19 cellular contexts compared by ENCODE assay signal in genomic region chr1:25302330-25302729, GRCh38. TPM values are rescaled to one million over a fixed set of nuclear protein-coding genes. Genes with fewer than 3 reads are reported as not detected.
"Had no signal": no experiment of that assay in that cellular context is flagged by ENCODE, and none has a peak within 500 bp of the region (broad histone marks: within the 10 kb centered on the region; RNA-seq: fewer than 3 reads in every experiment).

No MANE protein-coding gene starts in this region.

RNA-seq across cellular contexts. Expression of gene RHD, which starts 30.0 kb away (rescaled TPM):
- total RNA-seq: hepatocyte; kidney epithelial cell; left ventricle myocardium inferior; lower leg skin; mesenteric fat pad; mucosa of descending colon; myocyte; natural killer cell treated with Interleukin-12 subunit alpha and Interleukin-12 subunit beta and Interleukin-15 and Interleukin-18, amount 100 ng/mL, for 72 hours; omental fat pad; ovary; progenitor cell of endocrine pancreas; pulmonary artery endothelial cell; renal cortical epithelial cell; smooth muscle cell; subcutaneous adipose tissue; suprapubic skin; thoracic aorta; upper lobe of right lung had no signal
- polyA plus RNA-seq: neural cell, ovary, smooth muscle cell had no signal
